In genomic region chr7:2643386-2644229, GRCh38 we compare ENCODE assay signal across 10 cellular contexts.
A peak's percentile ranks its signal among the peaks of the same experiment; 100 is the strongest.
DNase-seq lines count a peak whose midpoint lies in the region; ATAC-seq and TF ChIP-seq lines count a peak whose summit lies in the region.
"Had no signal": no experiment of that assay in that cellular context is flagged by ENCODE, and none has a peak within 500 bp of the region (broad histone marks: within the 10 kb centered on the region; RNA-seq: fewer than 3 reads in every experiment).

No MANE protein-coding gene starts in this region.

- H3K4me3 ChIP-seq in AG04449 (ENCODE audit: low read depth, low read length) (no peak overlapping the region), GM12875 (ENCODE audit: low read depth, low read length) (no peak overlapping the region), foreskin fibroblast (ENCODE audit: low read depth in 1 of 2, low read length in 2 of 2) (no peak overlapping the region)

- POLR2A ChIA-PET in AG04449 (lab: Yijun Ruan, JAX) = no interaction called here
- POLR2A ChIA-PET in RWPE1 (lab: Yijun Ruan, JAX; ENCODE audit: low non-redundant PET) = no interaction called here

- TF ChIP-seq CTCF in AG04449 (IDR thresholded peaks at IDR 0.05; ENCODE audit: insufficient read depth, low read length, missing control alignments) (peak; percentile 13), GM12875 (IDR thresholded peaks at IDR 0.05; ENCODE audit: borderline replicate concordance, insufficient read depth, low read depth, low read length) (peak; percentile 51), RWPE1 (conservative IDR thresholded peaks at IDR 0.05; ENCODE audit: low read depth) (no peak), foreskin fibroblast (IDR thresholded peaks at IDR 0.05; ENCODE audit: low read depth, low read length) (peak; percentile 7)

- DNase-seq in AG04449 (ENCODE audit: low read depth, low spot score) (no peak), RWPE1 (ENCODE audit: low spot score) (no peak), foreskin fibroblast (no peak), T-helper 1 cell (no peak)
- DNase-seq in stimulated activated CD4-positive, alpha-beta T cell treated with anti-CD3 and anti-CD28 coated beads, Interleukin-12 subunit alpha, Interleukin-12 subunit beta, amount 100 ng/mL, for 4 hours = no peak
- no peak for DNase-seq in stimulated activated naive CD8-positive, alpha-beta T cell treated with anti-CD3 and anti-CD28 coated beads, Interleukin-15, Interleukin-2, amounts not matched to agents 100 U/mL and 50 U/mL, for 24 hours
- DNase-seq: activated effector memory CD4-positive, alpha-beta T cell treated with anti-CD3 and anti-CD28 coated beads, Interleukin-2, amount 50 U/mL, for 16 hours; islet precursor cell had no signal

- H3K27ac ChIP-seq in RWPE1 = peak overlapping the region; percentile 54

- CTCF ChIA-PET in AG04449 (lab: Yijun Ruan, JAX) (interaction anchor here (0.7 to 2.1 kb wide), 4 partner anchors 10 to 193 kb away, joined by 3 to 8 read pairs (median 4); no protein-coding TSS in a partner anchor), RWPE1 (lab: Yijun Ruan, JAX) (interaction anchor here (0.6 to 0.7 kb wide), 2 partner anchors 67 to 212 kb away, joined by 3 read pairs; no protein-coding TSS in a partner anchor)

- ATAC-seq in GM19467 (IDR thresholded peaks at IDR 0.05; ENCODE audit: unreplicated experiment) = no peak
- no peak for ATAC-seq in stimulated activated naive CD8-positive, alpha-beta T cell treated with anti-CD3 and anti-CD28 coated beads, Interleukin-15, Interleukin-2, amounts not matched to agents 100 U/mL and 50 U/mL, for 24 hours
